ENCODE assay signal across 8 cellular contexts in the genomic region with DNA sequence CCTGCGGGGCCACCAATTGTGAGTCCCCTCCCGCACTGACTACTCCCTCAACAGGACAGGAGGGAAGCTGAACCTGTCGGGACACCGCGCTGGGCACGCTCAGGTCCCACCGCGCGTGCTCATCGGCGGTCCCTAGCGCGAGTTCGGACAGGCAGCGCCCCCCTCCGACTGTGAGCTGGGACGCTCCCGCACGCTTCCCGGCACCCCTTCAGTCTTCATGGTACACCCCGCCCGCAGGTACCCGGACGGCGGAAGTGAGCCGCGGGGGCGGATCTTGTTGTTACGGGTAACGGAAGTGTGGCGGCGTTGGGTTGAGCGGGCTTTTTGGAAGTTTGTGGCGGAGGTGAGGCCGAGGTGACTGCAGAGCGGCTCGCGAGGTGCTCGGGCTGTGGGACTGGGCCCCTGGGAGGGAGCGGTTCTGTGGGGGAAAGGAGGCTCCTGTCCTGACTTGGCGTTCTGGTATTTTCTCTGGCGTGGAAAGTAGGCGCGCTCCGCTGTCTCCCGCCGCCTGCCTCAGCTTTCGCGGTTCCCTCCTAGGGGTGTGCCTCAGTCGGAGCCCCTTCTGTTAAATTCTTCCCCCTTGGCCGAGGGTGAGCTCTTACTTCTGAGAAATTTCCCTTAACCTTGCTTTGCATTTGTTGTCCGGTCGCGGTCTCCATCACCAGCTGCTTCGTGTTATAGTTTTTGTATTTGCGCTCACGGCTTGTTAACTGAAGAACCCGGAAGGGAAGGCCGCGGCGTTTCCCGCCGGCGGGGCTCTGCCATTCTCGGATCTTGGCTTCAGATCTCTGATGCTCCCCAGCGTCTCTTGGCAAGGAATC. TPM values are rescaled to one million over a fixed set of nuclear protein-coding genes. Genes with fewer than 3 reads are reported as not detected.
DNase-seq lines count a peak whose midpoint lies in the region; ATAC-seq and TF ChIP-seq lines count a peak whose summit lies in the region.

A gene (plus strand): TSS at position 289 of the 821 bp plus-strand sequence. CDS start 3,669 bp downstream, outside the sequence.

- no peaks in the 10 kb centered on the region for H3K27me3 ChIP-seq in upper lobe of left lung

- H3K36me3 Mint-ChIP-seq in activated naive CD8-positive, alpha-beta T cell treated with anti-CD3 and anti-CD28 coated beads, Interleukin-2, amount 50 U/mL, for 24 hours (ENCODE audit: low read depth), result peaks cover 37% of the 10 kb centered on the region

- H3K27me3 Mint-ChIP-seq in activated naive CD8-positive, alpha-beta T cell treated with anti-CD3 and anti-CD28 coated beads, Interleukin-2, amount 50 U/mL, for 24 hours, result no peaks in the 10 kb centered on the region

- TF ChIP-seq CTCF in GM12874 (IDR thresholded peaks at IDR 0.05; ENCODE audit: insufficient read depth, low read depth, low read length) (peak; percentile 56), upper lobe of left lung (IDR thresholded peaks at IDR 0.05) (peak; percentile 23 to 81 (median 52))

- peak within 1 kb of the TSS; percentile 94 for H3K4me3 Mint-ChIP-seq in activated naive CD8-positive, alpha-beta T cell treated with anti-CD3 and anti-CD28 coated beads, Interleukin-2, amount 50 U/mL, for 24 hours

- H3K9me3 Mint-ChIP-seq in activated naive CD8-positive, alpha-beta T cell treated with anti-CD3 and anti-CD28 coated beads, Interleukin-2, amount 50 U/mL, for 24 hours, result no peaks in the 10 kb centered on the region

- WGBS in upper lobe of left lung, 2 donors, result 1% methylated on average over 26 to 44 of the region's 66 CpGs

- H3K9me3 ChIP-seq in upper lobe of left lung, result no peaks in the 10 kb centered on the region

- H3K27ac Mint-ChIP-seq in activated naive CD8-positive, alpha-beta T cell treated with anti-CD3 and anti-CD28 coated beads, Interleukin-2, amount 50 U/mL, for 24 hours, result peak within 1 kb of the TSS; percentile 96

- no peak for TF ChIP-seq EP300 in upper lobe of left lung (IDR thresholded peaks at IDR 0.05)

- H3K27ac ChIP-seq in upper lobe of left lung, result peak within 1 kb of the TSS; percentile 23 to 87 (median 75)

- TF ChIP-seq POLR2A in upper lobe of left lung (IDR thresholded peaks at IDR 0.05), result peak in 1 of 4 donors; percentile 61

- peaks cover 12 to 19% (median 15%) of the 10 kb centered on the region in 4 donors for H3K4me1 ChIP-seq in upper lobe of left lung

- peaks cover 36% of the 10 kb centered on the region for H3K4me1 Mint-ChIP-seq in activated naive CD8-positive, alpha-beta T cell treated with anti-CD3 and anti-CD28 coated beads, Interleukin-2, amount 50 U/mL, for 24 hours

- ATAC-seq in HG02763 (IDR thresholded peaks at IDR 0.05; ENCODE audit: unreplicated experiment) (peak; percentile 87), upper lobe of left lung (ENCODE audit: low FRiP score in 2 of 2) (peak; percentile 98 to 99)
- peak; percentile 96 for ATAC-seq in activated naive CD8-positive, alpha-beta T cell treated with anti-CD3 and anti-CD28 coated beads, Interleukin-2, amount 50 U/mL, for 24 hours

- intact Hi-C loops in cardiac septum (cut with DNase I), result no loop called here

- DNase-seq in NCI-H1417 (lab: John Stamatoyannopoulos, UW) (peak; percentile 94 to 97 (median 97)), SW 1271 (lab: John Stamatoyannopoulos, UW) (peak; percentile 90 to 96), cardiac septum (ENCODE audit: low spot score) (peak; percentile 98), pons (ENCODE audit: low spot score) (peak; percentile 86), upper lobe of left lung (peak; percentile 96 to 98)
- peak; percentile 98 for DNase-seq in activated naive CD8-positive, alpha-beta T cell treated with anti-CD3 and anti-CD28 coated beads, Interleukin-2, amount 50 U/mL, for 24 hours

- H3K4me3 ChIP-seq in upper lobe of left lung, result peak within 1 kb of the TSS; percentile 68 to 94 (median 89)

- H3K36me3 ChIP-seq in upper lobe of left lung, result no peaks in the 10 kb centered on the region

RNA-seq across cellular contexts. Expression of the gene that starts here (rescaled TPM):
- total RNA-seq in cardiac septum (2.4 TPM), upper lobe of left lung (10 to 100 TPM in 1 of 6 donors, 1 to 10 TPM in 5; 5.0 to 10.9 (median 6.6) TPM)

Comparison
In these comparisons a context has a peak if more than half of its experiments do, and no peak if none do; other contexts are left out.
1. Peak in every context shown above with its lines: DNase-seq, ATAC-seq, H3K4me3 ChIP-seq and H3K27ac ChIP-seq.